Comparison of ENCODE assay signal across 8 cellular contexts in genomic region chr5:73591102-73591695, GRCh38. TPM values are rescaled to one million over a fixed set of nuclear protein-coding genes. Genes with fewer than 3 reads are reported as not detected.
DNase-seq lines count a peak whose midpoint lies in the region; ATAC-seq and TF ChIP-seq lines count a peak whose summit lies in the region.

No MANE protein-coding gene starts in this region.

- H3K27me3 Mint-ChIP-seq in activated B cell treated with CpG ODN at 0.5 μM for 24 hours (no peaks in the 10 kb centered on the region), nephron (ENCODE audit: low read depth) (no peaks in the 10 kb centered on the region)

- no peak for TF ChIP-seq POLR2A in esophagus squamous epithelium (IDR thresholded peaks at IDR 0.05)

- peaks cover 0 to 4% (median 0%) of the 10 kb centered on the region in 3 donors for H3K4me1 ChIP-seq in esophagus squamous epithelium

- WGBS in esophagus squamous epithelium, 2 donors, result 57 to 71% methylated on average over 4 of the region's 4 CpGs

- no peaks in the 10 kb centered on the region for H3K27me3 ChIP-seq in esophagus squamous epithelium

- CTCF ChIA-PET in activated B cell treated with CpG ODN at 0.5 μM for 24 hours (lab: Charles Lee), result interaction anchor here (0.7 to 3.6 kb wide), 11 partner anchors 9 to 1062 kb away, joined by 3 to 61 read pairs (median 5); no protein-coding TSS in a partner anchor

- H3K4me3 Mint-ChIP-seq in activated B cell treated with CpG ODN at 0.5 μM for 24 hours, result no peak overlapping the region
- no peak overlapping the region for H3K4me3 Mint-ChIP-seq in nephron

- TF ChIP-seq CTCF in activated B cell treated with CpG ODN at 0.5 μM for 24 hours (IDR thresholded peaks at IDR 0.05) (peak; percentile 92), esophagus squamous epithelium (IDR thresholded peaks at IDR 0.05) (peak; percentile 79 to 99 (median 90)), nephron (IDR thresholded peaks at IDR 0.05; ENCODE audit: unreplicated experiment in 3 of 3) (peak; percentile 84 to 89 (median 89))

- ATAC-seq in Right ventricle myocardium superior (ENCODE audit: poor library complexity) (peak; percentile 81), Right ventricle myocardium inferior (no peak), HG02938 (IDR thresholded peaks at IDR 0.05; ENCODE audit: unreplicated experiment) (peak; percentile 49), activated B cell treated with CpG ODN at 0.5 μM for 24 hours (ENCODE audit: low read depth) (no peak), GM19455 (IDR thresholded peaks at IDR 0.05; ENCODE audit: unreplicated experiment) (no peak)

- intact Hi-C loops in Right ventricle myocardium superior (cut with DNase I), result loop anchor here (2.0 to 5.0 kb wide), 2 partner anchors 101 to 202 kb away; no protein-coding TSS in a partner anchor
- intact Hi-C loops in Right ventricle myocardium inferior (cut with DNase I), result loop anchor here (1.0 to 10.0 kb wide), 2 partner anchors 201 to 1054 kb away; partner anchors contain the start of gene ENC1
- intact Hi-C loops in activated B cell treated with CpG ODN at 0.5 μM for 24 hours (cut with micrococcal nuclease), result loop anchor here (1.0 to 5.0 kb wide), 3 partner anchors 101 to 1058 kb away; no protein-coding TSS in a partner anchor
- intact Hi-C loops in esophagus squamous epithelium (cut with DNase I), result loop anchor here (2.0 kb wide), 1 partner anchor 202 kb away; no protein-coding TSS in a partner anchor

- no peaks in the 10 kb centered on the region for H3K9me3 ChIP-seq in esophagus squamous epithelium

- no peak overlapping the region for H3K27ac ChIP-seq in esophagus squamous epithelium

- no peaks in the 10 kb centered on the region for H3K9me3 Mint-ChIP-seq in activated B cell treated with CpG ODN at 0.5 μM for 24 hours
- H3K9me3 Mint-ChIP-seq in nephron, result no peaks in the 10 kb centered on the region

- no peaks in the 10 kb centered on the region for H3K36me3 Mint-ChIP-seq in activated B cell treated with CpG ODN at 0.5 μM for 24 hours (ENCODE audit: low read depth)
- no peaks in the 10 kb centered on the region for H3K36me3 Mint-ChIP-seq in nephron (ENCODE audit: low read depth)

- POLR2A ChIA-PET in activated B cell treated with CpG ODN at 0.5 μM for 24 hours (lab: Charles Lee), result no interaction called here

- H3K4me3 ChIP-seq in esophagus squamous epithelium, result no peak overlapping the region

- DNase-seq in Right ventricle myocardium superior (no peak), Right ventricle myocardium inferior (ENCODE audit: missing footprints) (no peak), NCI-H345 (lab: John Stamatoyannopoulos, UW) (peak; percentile 60), activated B cell treated with CpG ODN at 0.5 μM for 24 hours (no peak), esophagus squamous epithelium (lab: John Stamatoyannopoulos, UW) (no peak)

- no peaks in the 10 kb centered on the region for H3K36me3 ChIP-seq in esophagus squamous epithelium

- H3K4me1 Mint-ChIP-seq in activated B cell treated with CpG ODN at 0.5 μM for 24 hours (no peaks in the 10 kb centered on the region), nephron (no peaks in the 10 kb centered on the region)

- H3K27ac Mint-ChIP-seq in activated B cell treated with CpG ODN at 0.5 μM for 24 hours, result no peak overlapping the region
- H3K27ac Mint-ChIP-seq in nephron, result no peak overlapping the region

RNA-seq across cellular contexts. Expression of gene UTP15, which starts 25.7 kb away (rescaled TPM):
- total RNA-seq in Right ventricle myocardium superior (10.5 TPM), Right ventricle myocardium inferior (11.0 TPM), activated B cell treated with CpG ODN at 0.5 μM for 24 hours (35.7 and 40.4 TPM in 2 replicates), esophagus squamous epithelium (10 to 100 TPM; 12.8 to 31.7 (median 24.1) TPM)

RNA-seq across cellular contexts. Expression of gene ANKRA2, which starts 25.8 kb away (rescaled TPM):
- total RNA-seq in Right ventricle myocardium superior (12.7 TPM), Right ventricle myocardium inferior (14.4 TPM), activated B cell treated with CpG ODN at 0.5 μM for 24 hours (17.7 and 22.9 TPM in 2 replicates), esophagus squamous epithelium (10 to 100 TPM in 3 of 4 donors, 1 to 10 TPM in 1; 7.1 to 35.3 (median 15.2) TPM)

RNA-seq across cellular contexts. Expression of gene ARHGEF28, which starts 34.8 kb away (rescaled TPM):
- 1.6 TPM for total RNA-seq in Right ventricle myocardium superior
- 1.9 TPM for total RNA-seq in Right ventricle myocardium inferior
- total RNA-seq in activated B cell treated with CpG ODN at 0.5 μM for 24 hours, result not detected in 2 replicates
- total RNA-seq in esophagus squamous epithelium, result 10 to 100 TPM in 3 of 4 donors, 1 to 10 TPM in 1; 9.2 to 34.3 (median 12.7) TPM

Comparison
In these comparisons a context has a peak if more than half of its experiments do, and no peak if none do; other contexts are left out.
1. ATAC-seq: peak in Right ventricle myocardium superior (single experiment) and HG02938 (single experiment); none in Right ventricle myocardium inferior (single experiment), activated B cell treated with CpG ODN at 0.5 μM for 24 hours (single experiment) and GM19455 (single experiment).
2. Peak in every context shown above with its lines, with median percentiles within 50 percentile points of each other: CTCF ChIP-seq.